8 cellular contexts compared by ENCODE assay signal in genomic region chr12:98373019-98373554, GRCh38.
A peak's percentile ranks its signal among the peaks of the same experiment; 100 is the strongest.
DNase-seq lines count a peak whose midpoint lies in the region; ATAC-seq and TF ChIP-seq lines count a peak whose summit lies in the region.

No MANE protein-coding gene starts in this region.

- peaks cover 23% of the 10 kb centered on the region for H3K27me3 ChIP-seq in adipocyte (replicated peaks; ENCODE audit: control insufficient read depth, insufficient read depth, low read length)

- no peak overlapping the region for H3K4me3 ChIP-seq in adipocyte (ENCODE audit: low read length)

- no peak overlapping the region for H3K27ac Mint-ChIP-seq in HFFc6

- H3K4me1 Mint-ChIP-seq in HFFc6 (ENCODE audit: low read depth): peaks cover 17% of the 10 kb centered on the region

- no peaks in the 10 kb centered on the region for H3K36me3 ChIP-seq in adipocyte (ENCODE audit: control insufficient read depth, insufficient read depth, low read length, severe bottlenecking)

- H3K4me1 ChIP-seq in adipocyte (ENCODE audit: control insufficient read depth, insufficient read depth, low read length): no peaks in the 10 kb centered on the region

- peak; percentile 70 for DNase-seq in DMS53 treated with DMSO at 0.1 percent for 48 hours (lab: John Stamatoyannopoulos, UW; ENCODE audit: unreplicated experiment)
- DNase-seq in HFFc6: peak; percentile 52
- DNase-seq in NCI-H2196 (lab: John Stamatoyannopoulos, UW; ENCODE audit: unreplicated experiment): peak; percentile 61
- peak; percentile 61 for DNase-seq in adipocyte (ENCODE audit: low read depth)
- peak; percentile 65 for DNase-seq in kidney glomerular epithelial cell (lab: John Stamatoyannopoulos, UW)
- no peak for DNase-seq in mesenteric fat pad (ENCODE audit: low spot score)

- ATAC-seq in GM21381 (IDR thresholded peaks at IDR 0.05; ENCODE audit: unreplicated experiment) (no peak), HG02623 (IDR thresholded peaks at IDR 0.05; ENCODE audit: unreplicated experiment) (no peak)

- H3K4me3 Mint-ChIP-seq in HFFc6: no peak overlapping the region

- no peak overlapping the region for H3K9ac ChIP-seq in adipocyte (ENCODE audit: low read length)

- H3K36me3 Mint-ChIP-seq in HFFc6 (ENCODE audit: low read depth): no peaks in the 10 kb centered on the region

- no peaks in the 10 kb centered on the region for H3K9me3 ChIP-seq in adipocyte (ENCODE audit: control insufficient read depth, low read length)

- H3K27me3 Mint-ChIP-seq in HFFc6 (ENCODE audit: insufficient read depth): peaks cover 9% of the 10 kb centered on the region

- H3K9me3 Mint-ChIP-seq in HFFc6: no peaks in the 10 kb centered on the region

- peak; percentile 84 for TF ChIP-seq CTCF in HFFc6 (IDR thresholded peaks at IDR 0.05)
